8 cellular contexts compared by ENCODE assay signal in genomic region chr7:106166651-106167342, GRCh38. TPM values are rescaled to one million over a fixed set of nuclear protein-coding genes. Genes with fewer than 3 reads are reported as not detected.
DNase-seq lines count a peak whose midpoint lies in the region; ATAC-seq, FAIRE-seq and TF ChIP-seq lines count a peak whose summit lies in the region.

No MANE protein-coding gene starts in this region.

- H3K36me3 ChIP-seq in ACC112 (ENCODE audit: insufficient read depth, low read length) (no peaks in the 10 kb centered on the region), fibroblast of lung (ENCODE audit: control insufficient read depth, insufficient read depth, low read length) (no peaks in the 10 kb centered on the region)

- H3K9me3 Mint-ChIP-seq in natural killer cell treated with Interleukin-12 subunit alpha and Interleukin-12 subunit beta and Interleukin-15 and Interleukin-18, amount 100 ng/mL, for 72 hours: no peaks in the 10 kb centered on the region

- H3K4me3 ChIP-seq in ACC112 (ENCODE audit: low read depth, low read length) (no peak overlapping the region), fibroblast of lung (replicated peaks in 1 of 4; ENCODE audit: control extremely low read depth in 1 of 4, insufficient read depth in 1 of 4, low read depth in 3 of 4, low read length in 4 of 4) (no peak overlapping the region)

- no peaks in the 10 kb centered on the region for H3K36me3 Mint-ChIP-seq in natural killer cell treated with Interleukin-12 subunit alpha and Interleukin-12 subunit beta and Interleukin-15 and Interleukin-18, amount 100 ng/mL, for 72 hours

- H3K4me2 ChIP-seq in fibroblast of lung (ENCODE audit: extremely low read depth, insufficient read depth, low read length): peak overlapping the region; percentile 3

- H4K20me1 ChIP-seq in fibroblast of lung (ENCODE audit: control insufficient read depth, extremely low read depth, insufficient read depth, low read length): no peaks in the 10 kb centered on the region

- no peak overlapping the region for H3K9ac ChIP-seq in fibroblast of lung (ENCODE audit: insufficient read depth, low read length)

- no peaks in the 10 kb centered on the region for H3K79me2 ChIP-seq in ACC112 (ENCODE audit: control insufficient read depth, insufficient read depth, low read length, unreplicated experiment)
- no peaks in the 10 kb centered on the region for H3K79me2 ChIP-seq in fibroblast of lung (ENCODE audit: control insufficient read depth, insufficient read depth, low read length)

- H3K27ac ChIP-seq in ACC112 (ENCODE audit: low read depth, low read length) (no peak overlapping the region), fibroblast of lung (ENCODE audit: insufficient read depth, low read length) (no peak overlapping the region)

- H2AFZ ChIP-seq in ACC112 (ENCODE audit: low read length, unreplicated experiment) (peak overlapping the region; percentile 76), fibroblast of lung (ENCODE audit: low read length) (no peak overlapping the region)

- no peaks in the 10 kb centered on the region for H3K4me1 Mint-ChIP-seq in natural killer cell treated with Interleukin-12 subunit alpha and Interleukin-12 subunit beta and Interleukin-15 and Interleukin-18, amount 100 ng/mL, for 72 hours (ENCODE audit: low read depth in 2 of 2)

- DNase-seq in NCI-H1417 treated with DMSO at 0.1 percent for 48 hours (lab: John Stamatoyannopoulos, UW) (peak; percentile 31), T1000 (lab: John Stamatoyannopoulos, UW) (peak; percentile 2), fibroblast of lung (ENCODE audit: low read depth in 2 of 2) (peak; percentile 73 to 88)
- peak; percentile 65 for DNase-seq in natural killer cell treated with Interleukin-12 subunit alpha and Interleukin-12 subunit beta and Interleukin-15 and Interleukin-18, amount 100 ng/mL, for 72 hours (ENCODE audit: low spot score)

- H3K4me1 ChIP-seq in ACC112 (ENCODE audit: control insufficient read depth, insufficient read depth, low read length, unreplicated experiment) (peaks cover 6% of the 10 kb centered on the region), fibroblast of lung (ENCODE audit: control insufficient read depth, extremely low read depth, insufficient read depth, low read length) (peaks cover 3% of the 10 kb centered on the region)

- no peak overlapping the region for H3K27ac Mint-ChIP-seq in natural killer cell treated with Interleukin-12 subunit alpha and Interleukin-12 subunit beta and Interleukin-15 and Interleukin-18, amount 100 ng/mL, for 72 hours

- TF ChIP-seq CTCF in fibroblast of lung (conservative IDR thresholded peaks at IDR 0.05 in 1 of 2, IDR thresholded peaks at IDR 0.05 in 1 of 2; ENCODE audit: low read depth in 1 of 2, low read length in 2 of 2): peak; percentile 68 to 86

- no peaks in the 10 kb centered on the region for H3K27me3 ChIP-seq in ACC112 (ENCODE audit: insufficient read depth, low read length)
- no peaks in the 10 kb centered on the region for H3K27me3 ChIP-seq in fibroblast of lung (ENCODE audit: control insufficient read depth, insufficient read depth, low read length)

- peak; percentile 97 for FAIRE-seq in G401.6 (lab: Jason Lieb, UNC)

- H3K4me3 Mint-ChIP-seq in natural killer cell treated with Interleukin-12 subunit alpha and Interleukin-12 subunit beta and Interleukin-15 and Interleukin-18, amount 100 ng/mL, for 72 hours: no peak overlapping the region

- ATAC-seq in natural killer cell treated with Interleukin-12 subunit alpha and Interleukin-12 subunit beta and Interleukin-15 and Interleukin-18, amount 100 ng/mL, for 72 hours: no peak
- no peak for ATAC-seq in GM21367 (IDR thresholded peaks at IDR 0.05; ENCODE audit: unreplicated experiment)
- ATAC-seq in HG02642 (IDR thresholded peaks at IDR 0.05; ENCODE audit: poor library complexity, unreplicated experiment): no peak

- no peaks in the 10 kb centered on the region for H3K9me3 ChIP-seq in fibroblast of lung (ENCODE audit: control insufficient read depth, insufficient read depth, low read depth, low read length)

- H3K27me3 Mint-ChIP-seq in natural killer cell treated with Interleukin-12 subunit alpha and Interleukin-12 subunit beta and Interleukin-15 and Interleukin-18, amount 100 ng/mL, for 72 hours: peaks cover 7 to 9% of the 10 kb centered on the region in 2 donors

RNA-seq across cellular contexts. Expression of gene SYPL1, which starts 54.7 kb away (rescaled TPM):
- 54.4 and 71.0 TPM in 2 replicates for total RNA-seq in fibroblast of lung
- 108 and 132 TPM in 2 replicates for polyA plus RNA-seq in fibroblast of lung
- polyA plus RNA-seq in fibroblast of lung (2012): 82.2 and 87.9 TPM in 2 replicates
- polyA minus RNA-seq in fibroblast of lung (ENCODE audit: low replicate concordance): 27.6 and 49.2 TPM in 2 replicates
- total RNA-seq in natural killer cell treated with Interleukin-12 subunit alpha and Interleukin-12 subunit beta and Interleukin-15 and Interleukin-18, amount 100 ng/mL, for 72 hours: 10 to 100 TPM; 11.7 to 19.8 TPM

Comparison
In these comparisons a context has a peak if more than half of its experiments do, and no peak if none do; other contexts are left out.
1. DNase-seq: peak in every context shown above with its lines; median percentile 80 in fibroblast of lung; 65 in natural killer cell treated with Interleukin-12 subunit alpha and Interleukin-12 subunit beta and Interleukin-15 and Interleukin-18, amount 100 ng/mL, for 72 hours; 31 in NCI-H1417 treated with DMSO at 0.1 percent for 48 hours; 2 in T1000.